In the genomic region with DNA sequence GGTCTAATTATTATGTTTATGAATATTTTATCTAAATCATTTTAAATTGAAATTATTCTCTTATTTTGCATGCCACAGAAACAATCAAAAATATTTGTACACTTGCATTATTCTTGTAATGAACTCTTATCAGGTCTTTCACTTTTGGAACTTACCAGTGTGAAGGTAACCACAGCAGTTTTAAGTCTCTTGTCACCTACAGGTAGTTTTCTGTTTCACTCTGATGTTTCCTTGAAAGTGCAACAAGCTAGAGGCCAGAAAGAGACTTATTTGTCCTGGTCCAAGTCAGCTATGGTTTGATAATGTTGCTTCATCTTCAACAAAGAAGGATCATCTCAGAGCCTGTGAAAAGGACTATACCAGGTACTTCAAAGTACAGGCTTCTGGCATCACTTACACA, we compare ENCODE assay signal across 24 cellular contexts.
"Had no signal": no experiment of that assay in that cellular context is flagged by ENCODE, and none has a peak within 500 bp of the region (broad histone marks: within the 10 kb centered on the region; RNA-seq: fewer than 3 reads in every experiment).

No MANE protein-coding gene starts in this region.

- H3K9me3 ChIP-seq: SJSA1 had no signal

- ATAC-seq: activated CD8-positive, alpha-beta T cell treated with anti-CD3 and anti-CD28 coated beads, Interleukin-2, amount 10 ng/mL, durations not matched to agents 7 days and 5 days; PC-3; SK-N-SH treated with all-trans-retinoic acid at 6 μM for 48 hours; WTC11 had no signal

- H3K4me1 ChIP-seq: breast epithelium, SJSA1 had no signal

- H3K4me3 ChIP-seq: breast epithelium, coronary artery, SJSA1 had no signal

- H3K27ac ChIP-seq: breast epithelium, coronary artery, SJSA1 had no signal

- H3K27me3 ChIP-seq: breast epithelium, SJSA1 had no signal

- H3K36me3 ChIP-seq: breast epithelium, SJSA1 had no signal

- DNase-seq: activated CD4-positive, alpha-beta T cell treated with anti-CD3 and anti-CD28 coated beads for 48 hours; activated CD4-positive, alpha-beta T cell treated with anti-CD3 and anti-CD28 coated beads, Interleukin-2, amount 50 U/mL, for 4 hours; activated CD4-positive, CD25-positive, alpha-beta regulatory T cell treated with anti-CD3 and anti-CD28 coated beads, Interleukin-2, amount 50 U/mL, for 72 hours; activated CD8-positive, alpha-beta memory T cell treated with anti-CD3 and anti-CD28 coated beads, Interleukin-2, amount 50 U/mL, for 48 hours; activated CD8-positive, alpha-beta T cell treated with anti-CD3 and anti-CD28 coated beads, Interleukin-2, amount 10 ng/mL, durations not matched to agents 7 days and 5 days; activated naive CD4-positive, alpha-beta T cell; activated T-cell treated with anti-CD3 and anti-CD28 coated beads, Interleukin-2, amount 50 U/mL, for 1 hour; aorta; central memory CD4-positive, alpha-beta T cell; MV-4-11; NCI-H1092 treated with DMSO at 0.1 percent for 48 hours; NCI-H1417 treated with DMSO at 0.1 percent for 48 hours; NCI-H1694; NCI-H2029; NCI-H446; NCI-H524; PC-3; SHP77; T-helper 9 cell had no signal
